Comparison of ENCODE assay signal across 1 cellular context in genomic region chr4:145279122-145279960, GRCh38.
TF ChIP-seq lines count a peak whose summit lies in the region.

No MANE protein-coding gene starts in this region.

TF ChIP-seq in HepG2, 621 proteins besides CTCF, POLR2A, EP300 and RAD21 (continued from another document):
- no peak for TF ChIP-seq ARID3A (IDR thresholded peaks at IDR 0.05; ENCODE audit: low read depth, low read length)
- no peak for TF ChIP-seq FOXC1 (CRISPR knock-in tag; IDR thresholded peaks at IDR 0.05; ENCODE audit: borderline replicate concordance)
- no peak for TF ChIP-seq RXRA (CRISPR knock-in tag; IDR thresholded peaks at IDR 0.05)
- no peak for TF ChIP-seq SKIL (CRISPR knock-in tag; IDR thresholded peaks at IDR 0.05; ENCODE audit: borderline replicate concordance)
- no peak for TF ChIP-seq KMT2A (CRISPR knock-in tag; IDR thresholded peaks at IDR 0.05)
- no peak for TF ChIP-seq ZNF790 (CRISPR knock-in tag; IDR thresholded peaks at IDR 0.05; ENCODE audit: borderline replicate concordance)
- TF ChIP-seq RARA (CRISPR knock-in tag; IDR thresholded peaks at IDR 0.05) = no peak
- TF ChIP-seq ZNF574 (CRISPR knock-in tag; IDR thresholded peaks at IDR 0.05) = no peak
